ENCODE assay signal across 34 cellular contexts in genomic region chr22:29290061-29290460, GRCh38. TPM values are rescaled to one million over a fixed set of nuclear protein-coding genes. Genes with fewer than 3 reads are reported as not detected.
"Had no signal": no experiment of that assay in that cellular context is flagged by ENCODE, and none has a peak within 500 bp of the region (broad histone marks: within the 10 kb centered on the region; RNA-seq: fewer than 3 reads in every experiment).

No MANE protein-coding gene starts in this region.

- H3K27me3 ChIP-seq: adrenal gland, ascending aorta, body of pancreas, brain microvascular endothelial cell, breast epithelium, cardiac muscle cell had no signal

- H3K27ac ChIP-seq: ascending aorta, body of pancreas, brain microvascular endothelial cell, breast epithelium, cardiac muscle cell had no signal

- H3K4me1 ChIP-seq: ascending aorta, breast epithelium had no signal

- FAIRE-seq: astrocyte, bronchial epithelial cell, colon had no signal

- ATAC-seq: activated naive CD4-positive, alpha-beta T cell treated with anti-CD3 and anti-CD28 coated beads, Interleukin-2, amount 50 U/mL, for 72 hours; activated naive CD8-positive, alpha-beta T cell treated with anti-CD3 and anti-CD28 coated beads, Interleukin-2, amount 50 U/mL, for 24 hours; activated T-cell treated with anti-CD3 and anti-CD28 coated beads, Interleukin-2, amount 50 U/mL, for 4 hours; activated T-cell treated with anti-CD3 and anti-CD28 coated beads, Interleukin-2, amount 50 U/mL, for 72 hours; activated T-helper 17 cell treated with anti-CD3 and anti-CD28 coated beads, Interleukin-2, amount 50 U/mL, for 72 hours; body of pancreas had no signal

- H3K4me3 ChIP-seq: adrenal gland, ascending aorta, body of pancreas, breast epithelium, cardiac muscle cell had no signal

- H3K9me3 ChIP-seq: adrenal gland, ascending aorta, body of pancreas, breast epithelium had no signal

- DNase-seq: activated effector memory CD4-positive, alpha-beta T cell treated with anti-CD3 and anti-CD28 coated beads, Interleukin-2, amount 50 U/mL, for 16 hours; activated effector memory CD4-positive, alpha-beta T cell treated with Interleukin-2 at 50 U/mL for 16 hours; activated gamma-delta T cell; activated gamma-delta T cell treated with Interleukin-2 at 50 U/mL for 16 hours; activated naive CD4-positive, alpha-beta T cell; activated naive CD4-positive, alpha-beta T cell treated with anti-CD3 and anti-CD28 coated beads for 36 hours; activated naive CD4-positive, alpha-beta T cell treated with anti-CD3 and anti-CD28 coated beads, Interleukin-2, amount 10 ng/mL, durations not matched to agents 7 days and 5 days; activated naive CD4-positive, alpha-beta T cell treated with anti-CD3 and anti-CD28 coated beads, Interleukin-2, amount 50 U/mL, for 16 hours; activated naive CD4-positive, alpha-beta T cell treated with Interleukin-2 at 50 U/mL for 16 hours; activated naive CD8-positive, alpha-beta T cell treated with anti-CD3 and anti-CD28 coated beads for 36 hours; activated naive CD8-positive, alpha-beta T cell treated with anti-CD3 and anti-CD28 coated beads, Interleukin-2, amount 10 ng/mL, durations not matched to agents 7 days and 5 days; activated naive CD8-positive, alpha-beta T cell treated with anti-CD3 and anti-CD28 coated beads, Interleukin-2, amount 50 U/mL, for 24 hours; activated T-cell treated with anti-CD3 and anti-CD28 coated beads, Interleukin-2, amount 50 U/mL, for 4 hours; activated T-cell treated with anti-CD3 and anti-CD28 coated beads, Interleukin-2, amount 50 U/mL, for 48 hours; activated T-cell treated with anti-CD3 and anti-CD28 coated beads, Interleukin-2, amount 50 U/mL, for 72 hours; adrenal gland; amniotic stem cell; amygdala; anterior cingulate cortex; aorta; body of pancreas; brain microvascular endothelial cell; caudate nucleus; central memory CD4-positive, alpha-beta T cell; cerebellar nuclear complex had no signal

- H3K36me3 ChIP-seq: breast epithelium had no signal

RNA-seq across cellular contexts. Expression of gene RASL10A, which starts 25.4 kb away (rescaled TPM):
- total RNA-seq: activated naive CD4-positive, alpha-beta T cell treated with anti-CD3 and anti-CD28 coated beads for 36 hours; ascending aorta; bronchial epithelial cell; cerebellum had no signal
